ENCODE assay signal across 20 cellular contexts in the genomic region with DNA sequence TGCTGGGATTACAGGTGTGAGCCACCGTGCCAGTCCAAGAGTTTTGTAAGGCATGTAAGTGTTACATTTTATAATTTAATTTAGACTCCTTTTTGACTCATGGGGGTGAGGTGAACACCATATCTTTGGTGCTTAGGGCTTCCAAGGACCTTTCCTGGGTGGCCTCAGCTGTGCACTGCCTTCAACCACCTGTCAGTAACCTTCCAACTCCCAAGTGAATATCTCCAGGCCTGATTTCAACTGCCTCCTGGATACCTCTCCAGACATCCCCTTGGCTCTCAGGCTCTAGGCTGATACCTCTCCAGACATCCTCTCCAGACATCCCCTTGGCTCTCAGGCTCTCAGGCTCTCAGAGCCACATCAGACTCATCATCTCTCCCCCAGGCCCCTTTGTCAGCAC. TPM values are rescaled to one million over a fixed set of nuclear protein-coding genes. Genes with fewer than 3 reads are reported as not detected.
DNase-seq lines count a peak whose midpoint lies in the region; ATAC-seq and TF ChIP-seq lines count a peak whose summit lies in the region.
"Had no signal": no experiment of that assay in that cellular context is flagged by ENCODE, and none has a peak within 500 bp of the region (broad histone marks: within the 10 kb centered on the region; RNA-seq: fewer than 3 reads in every experiment).

No MANE protein-coding gene starts in this region.

- no peak overlapping the region for H2BK15ac ChIP-seq in IMR-90 (ENCODE audit: low read depth, low read length)
- no peak overlapping the region for H2BK15ac ChIP-seq in mesenchymal stem cell (ENCODE audit: low read depth, poor library complexity, severe bottlenecking)

- H3K9me3 Mint-ChIP-seq in endodermal cell: no peaks in the 10 kb centered on the region
- no peaks in the 10 kb centered on the region for H3K9me3 Mint-ChIP-seq in progenitor cell of endocrine pancreas (ENCODE audit: low read depth)
- H3K9me3 Mint-ChIP-seq: CD4-positive, CD25-positive, alpha-beta regulatory T cell; CD8-positive, alpha-beta memory T cell had no signal

- no peaks in the 10 kb centered on the region for H3K9me3 ChIP-seq in IMR-90 (ENCODE audit: control insufficient read depth, insufficient read depth, low read length)
- no peaks in the 10 kb centered on the region for H3K9me3 ChIP-seq in SJCRH30 (replicated peaks)
- no peaks in the 10 kb centered on the region for H3K9me3 ChIP-seq in endodermal cell (ENCODE audit: control insufficient read depth, low read length)
- no peaks in the 10 kb centered on the region for H3K9me3 ChIP-seq in mesenchymal stem cell (ENCODE audit: control insufficient read depth, low read length)
- H3K9me3 ChIP-seq: BE2C, HAP-1 had no signal

- H3K4me1 ChIP-seq in IMR-90 (ENCODE audit: control insufficient read depth, insufficient read depth, low read length) (peaks cover 13% of the 10 kb centered on the region), SJCRH30 (peaks cover 9% of the 10 kb centered on the region; the same call in 1 of the 2 replicates), endodermal cell (ENCODE audit: control insufficient read depth, insufficient read depth, low read length) (peaks cover 2% of the 10 kb centered on the region), mesenchymal stem cell (ENCODE audit: control insufficient read depth, insufficient read depth, low read depth, low read length) (peaks cover 20% of the 10 kb centered on the region)
- H3K4me1 ChIP-seq: BE2C, HAP-1 had no signal

- H3K14ac ChIP-seq in IMR-90 (replicated peaks; ENCODE audit: low read depth, low read length) (no peak overlapping the region), mesenchymal stem cell (ENCODE audit: low read length in 2 of 2) (no peak overlapping the region)

- H3K9ac ChIP-seq in IMR-90 (ENCODE audit: low read depth, low read length) (no peak overlapping the region), endodermal cell (ENCODE audit: extremely low read depth, low read length, poor library complexity, severe bottlenecking) (no peak overlapping the region), mesenchymal stem cell (ENCODE audit: low read length) (no peak overlapping the region)

- DNase-seq in IMR-90 (no peak), SJCRH30 (peak; percentile 50 to 77), endodermal cell (peak; percentile 29), progenitor cell of endocrine pancreas (ENCODE audit: low spot score, unreplicated experiment) (no peak), mesenchymal stem cell (no peak)
- DNase-seq: ACHN; BE2C; C1 segment of cervical spinal cord; CD4-positive, CD25-positive, alpha-beta regulatory T cell; CD8-positive, alpha-beta memory T cell; COR-L47; DMS 273 treated with DMSO at 0.1 percent for 48 hours; DMS53; DND-41; EL had no signal

- H3K56ac ChIP-seq in IMR-90 (ENCODE audit: extremely low read depth, insufficient read depth, low read length): no peak overlapping the region

- no peak overlapping the region for H2AK9ac ChIP-seq in IMR-90 (replicated peaks; ENCODE audit: low read depth, low read length, poor library complexity)

- POLR2A ChIA-PET in IMR-90 (lab: Charles Lee; ENCODE audit: unreplicated experiment): no interaction called here

- no peak overlapping the region for H3K4me2 ChIP-seq in IMR-90 (ENCODE audit: low read depth, low read length)
- H3K4me2 ChIP-seq in mesenchymal stem cell (ENCODE audit: low read length, poor library complexity, severe bottlenecking): no peak overlapping the region

- H2BK5ac ChIP-seq in IMR-90 (ENCODE audit: low read depth, low read length, poor library complexity, severe bottlenecking): no peak overlapping the region
- no peak overlapping the region for H2BK5ac ChIP-seq in mesenchymal stem cell (ENCODE audit: low read depth, low read length, poor library complexity, severe bottlenecking)

- H3K4me1 Mint-ChIP-seq in endodermal cell (peaks cover 9% of the 10 kb centered on the region), progenitor cell of endocrine pancreas (ENCODE audit: low read depth) (peaks cover 9% of the 10 kb centered on the region)

- H4K91ac ChIP-seq in IMR-90 (ENCODE audit: insufficient read depth, low read depth, low read length) (no peak overlapping the region), mesenchymal stem cell (ENCODE audit: low read length) (no peak overlapping the region)

- ATAC-seq in IMR-90 (ENCODE audit: low read depth) (no peak), GM18498 (IDR thresholded peaks at IDR 0.05; ENCODE audit: unreplicated experiment) (no peak)
- ATAC-seq: GM12878 had no signal

- no TSS peak for BruUV-seq in IMR-90 (replicated peaks; lab: Mats Ljungman, UMichigan)

- H3K27me3 ChIP-seq in IMR-90 (ENCODE audit: control insufficient read depth, insufficient read depth, low read length) (no peaks in the 10 kb centered on the region; the same call in 1 of the 2 replicates), SJCRH30 (no peaks in the 10 kb centered on the region), endodermal cell (ENCODE audit: control insufficient read depth, insufficient read depth, low read length, poor library complexity, severe bottlenecking) (peaks cover 43% of the 10 kb centered on the region), mesenchymal stem cell (ENCODE audit: control insufficient read depth in 1 of 2, insufficient read depth in 1 of 2, low read length in 2 of 2) (peaks cover 13 to 41% of the 10 kb centered on the region in 2 experiments)
- H3K27me3 ChIP-seq: BE2C had no signal

- no peak for TF ChIP-seq POLR2A in IMR-90 (IDR thresholded peaks at IDR 0.05; ENCODE audit: low read depth, low read length)

- H4K20me1 ChIP-seq in IMR-90 (ENCODE audit: insufficient read depth, low read length): no peaks in the 10 kb centered on the region

- dilution Hi-C loops in IMR-90 (cut with HindIII; ENCODE audit: low sequenced_read_pairs, unreplicated experiment): no loop called here

- H3K27me3 Mint-ChIP-seq in endodermal cell (ENCODE audit: insufficient read depth) (peaks cover 46% of the 10 kb centered on the region), progenitor cell of endocrine pancreas (peaks cover 49% of the 10 kb centered on the region)

- no peak overlapping the region for H4K5ac ChIP-seq in IMR-90 (ENCODE audit: low read depth, low read length)

- no CpG with 5 or more reads among the region's 1 CpG for WGBS in IMR-90 (ENCODE audit: extremely low coverage in 2 of 2, insufficient read length in 1 of 2), 2 experiments
- WGBS in endodermal cell (ENCODE audit: insufficient coverage in 1 of 2, insufficient read length in 1 of 2), 2 experiments: 100% methylated on average over 1 of the region's 1 CpG; no CpG with 5 or more reads in 1 of the 2 experiments
- no CpG with 5 or more reads among the region's 1 CpG for WGBS in mesenchymal stem cell

- H2AFZ ChIP-seq in IMR-90 (replicated peaks; ENCODE audit: low read length, poor library complexity): no peak overlapping the region
- H2AFZ ChIP-seq in mesenchymal stem cell (ENCODE audit: low read depth, low read length): no peak overlapping the region

- intact Hi-C loops in IMR-90 (cut with micrococcal nuclease): loop anchor here (2.0 kb wide), 1 partner anchor 687 kb away; no protein-coding TSS in a partner anchor

- no peak for TF ChIP-seq CTCF in IMR-90 (conservative IDR thresholded peaks at IDR 0.05; ENCODE audit: low read depth, low read length)
- no peak for TF ChIP-seq CTCF in endodermal cell (conservative IDR thresholded peaks at IDR 0.05)
- TF ChIP-seq CTCF in progenitor cell of endocrine pancreas (IDR thresholded peaks at IDR 0.05; ENCODE audit: unreplicated experiment): no peak

- H3K27ac ChIP-seq in IMR-90 (ENCODE audit: insufficient read depth, low read length) (no peak overlapping the region), SJCRH30 (no peak overlapping the region), endodermal cell (ENCODE audit: low read depth, low read length) (no peak overlapping the region), mesenchymal stem cell (ENCODE audit: low read length, poor library complexity, severe bottlenecking) (no peak overlapping the region)

- H2BK12ac ChIP-seq in mesenchymal stem cell (ENCODE audit: low read length in 2 of 2): no peak overlapping the region

- H3K27ac Mint-ChIP-seq in endodermal cell (no peak overlapping the region), progenitor cell of endocrine pancreas (peak overlapping the region; percentile 30)
- H3K27ac Mint-ChIP-seq: CD4-positive, CD25-positive, alpha-beta regulatory T cell; CD8-positive, alpha-beta memory T cell had no signal

- H3K4ac ChIP-seq in IMR-90 (ENCODE audit: low read depth, low read length) (no peak overlapping the region), mesenchymal stem cell (ENCODE audit: low read depth in 1 of 2, low read length in 2 of 2) (no peak overlapping the region)

- H3K9me1 ChIP-seq in IMR-90 (ENCODE audit: insufficient read depth, low read length): peaks cover 7% of the 10 kb centered on the region

- no peaks in the 10 kb centered on the region for H3K79me1 ChIP-seq in IMR-90 (ENCODE audit: low read depth in 1 of 2, low read length in 2 of 2)
- no peaks in the 10 kb centered on the region for H3K79me1 ChIP-seq in mesenchymal stem cell (replicated peaks; ENCODE audit: low read length, poor library complexity, severe bottlenecking)

- H2BK20ac ChIP-seq in IMR-90 (ENCODE audit: low read depth, low read length): no peak overlapping the region

- H4K8ac ChIP-seq in IMR-90 (ENCODE audit: low read depth in 2 of 2, low read length in 2 of 2): no peak overlapping the region
- H4K8ac ChIP-seq in mesenchymal stem cell (ENCODE audit: low read length): no peak overlapping the region

- H2BK120ac ChIP-seq in IMR-90 (ENCODE audit: low read depth, low read length) (no peak overlapping the region), mesenchymal stem cell (ENCODE audit: low read depth, low read length) (no peak overlapping the region)

- H3K36me3 Mint-ChIP-seq in endodermal cell (ENCODE audit: low read depth) (no peaks in the 10 kb centered on the region), progenitor cell of endocrine pancreas (ENCODE audit: insufficient read depth) (no peaks in the 10 kb centered on the region)
- H3K36me3 Mint-ChIP-seq: CD4-positive, CD25-positive, alpha-beta regulatory T cell had no signal

- H3K4me3 Mint-ChIP-seq in endodermal cell (no peak overlapping the region), progenitor cell of endocrine pancreas (ENCODE audit: low read depth) (no peak overlapping the region)
- H3K4me3 Mint-ChIP-seq: CD8-positive, alpha-beta memory T cell had no signal

- in situ Hi-C loops in IMR-90 (cut with MboI; ENCODE audit: low sequenced_read_pairs): loop anchor here (5.0 kb wide), 3 partner anchors 228 to 688 kb away; no protein-coding TSS in a partner anchor

- no peak overlapping the region for H3K23ac ChIP-seq in IMR-90 (ENCODE audit: low read depth, low read length)
- no peak overlapping the region for H3K23ac ChIP-seq in mesenchymal stem cell (ENCODE audit: low read length in 2 of 2)

- H3K36me3 ChIP-seq in IMR-90 (ENCODE audit: control insufficient read depth, insufficient read depth, low read length): no peaks in the 10 kb centered on the region
- H3K36me3 ChIP-seq in SJCRH30: no peaks in the 10 kb centered on the region
- no peaks in the 10 kb centered on the region for H3K36me3 ChIP-seq in endodermal cell (ENCODE audit: control insufficient read depth, insufficient read depth, low read length)
- no peaks in the 10 kb centered on the region for H3K36me3 ChIP-seq in mesenchymal stem cell (ENCODE audit: control insufficient read depth in 1 of 2, insufficient read depth in 2 of 2, low read depth in 1 of 2, low read length in 2 of 2)
- H3K36me3 ChIP-seq: BE2C, HAP-1 had no signal

- H3K18ac ChIP-seq in IMR-90 (ENCODE audit: low read depth, low read length) (no peak overlapping the region), mesenchymal stem cell (ENCODE audit: low read depth in 1 of 2, low read length in 2 of 2) (no peak overlapping the region)

- CTCF ChIA-PET in IMR-90 (lab: Yijun Ruan, JAX): interaction anchor here (0.6 to 4.7 kb wide), 6 partner anchors 10 to 331 kb away, joined by 3 to 43 read pairs (median 4); no protein-coding TSS in a partner anchor

- 0 out of 2 replicates have a peak overlapping the region, but pooled peaks have one; percentile 12 for H2AK5ac ChIP-seq in IMR-90 (ENCODE audit: low read depth, low read length)
- no peak overlapping the region for H2AK5ac ChIP-seq in mesenchymal stem cell (ENCODE audit: low read length, severe bottlenecking)

- no peak for TF ChIP-seq RAD21 in IMR-90 (IDR thresholded peaks at IDR 0.05; ENCODE audit: low read length)

- H3K4me3 ChIP-seq in IMR-90 (ENCODE audit: insufficient read depth, low read depth, low read length) (no peak overlapping the region), SJCRH30 (no peak overlapping the region), endodermal cell (ENCODE audit: low read length) (no peak overlapping the region), mesenchymal stem cell (ENCODE audit: insufficient read depth in 1 of 2, low read depth in 1 of 2, low read length in 2 of 2) (no peak overlapping the region)
- H3K4me3 ChIP-seq: GM12878, HAP-1 had no signal

RNA-seq across cellular contexts. Expression of gene TTLL11, which starts 30.9 kb away (rescaled TPM):
- total RNA-seq in IMR-90 (2012; rRNA removed) (2.0 and 2.5 TPM in 2 replicates), endodermal cell (under 1 TPM in 1 of 2 donors, not detected in 1; 0.68 TPM), progenitor cell of endocrine pancreas (5.3 and 5.5 TPM in 2 replicates)
- 4.6 and 4.8 TPM in 2 replicates for polyA plus RNA-seq in IMR-90 (2012; rRNA removed)
- 2.9 and 3.1 TPM in 2 replicates for polyA plus RNA-seq in IMR-90 (2012; cell fraction: cytosol; rRNA removed)
- 3.9 and 4.8 TPM in 2 replicates for polyA plus RNA-seq in IMR-90 (2012; cell fraction: nucleus; rRNA removed; ENCODE audit: low replicate concordance)
- 4.8 and 8.8 TPM in 2 replicates for total RNA-seq in SJCRH30 (2014; rRNA removed; shearing (Covaris generic))
- 2.4 TPM for polyA plus RNA-seq in endodermal cell (2013, experiment 1 of 2)
- 3.3 TPM for polyA plus RNA-seq in endodermal cell (2013, experiment 2 of 2)
- 5.2 TPM for polyA plus RNA-seq in mesenchymal stem cell (2013, experiment 1 of 2)
- polyA plus RNA-seq in mesenchymal stem cell (2013, experiment 2 of 2): 5.5 TPM

RNA-seq across cellular contexts. Expression of gene NDUFA8, which starts 35.5 kb away (rescaled TPM):
- total RNA-seq in IMR-90 (2012; rRNA removed) (45.2 and 80.8 TPM in 2 replicates), endodermal cell (10 to 100 TPM; 65.8 to 67.8 TPM), progenitor cell of endocrine pancreas (43.1 and 44.6 TPM in 2 replicates)
- polyA plus RNA-seq in IMR-90 (2012; rRNA removed): 98.1 and 103 TPM in 2 replicates
- 54.5 and 98.8 TPM in 2 replicates for polyA plus RNA-seq in IMR-90 (2012; cell fraction: cytosol; rRNA removed)
- polyA plus RNA-seq in IMR-90 (2012; cell fraction: nucleus; rRNA removed; ENCODE audit: low replicate concordance): 11.0 and 36.0 TPM in 2 replicates
- 96.1 and 98.8 TPM in 2 replicates for total RNA-seq in SJCRH30 (2014; rRNA removed; shearing (Covaris generic))
- polyA plus RNA-seq in endodermal cell (2013, experiment 1 of 2): 83.6 TPM
- 79.7 TPM for polyA plus RNA-seq in endodermal cell (2013, experiment 2 of 2)
- polyA plus RNA-seq in mesenchymal stem cell (2013, experiment 1 of 2): 86.5 TPM
- 89.6 TPM for polyA plus RNA-seq in mesenchymal stem cell (2013, experiment 2 of 2)

RNA-seq across cellular contexts. Expression of gene MORN5, which starts 35.7 kb away (rescaled TPM):
- total RNA-seq in IMR-90 (2012; rRNA removed) (not detected in 2 replicates), endodermal cell (under 1 TPM in 1 of 2 donors, not detected in 1; 0.81 TPM), progenitor cell of endocrine pancreas (0.57 and 1.9 TPM in 2 replicates)
- polyA plus RNA-seq in IMR-90 (2012; rRNA removed): not detected in 2 replicates
- not detected in 2 replicates for polyA plus RNA-seq in IMR-90 (2012; cell fraction: cytosol; rRNA removed)
- polyA plus RNA-seq in IMR-90 (2012; cell fraction: nucleus; rRNA removed; ENCODE audit: low replicate concordance): not detected in 2 replicates
- not detected in 2 replicates for total RNA-seq in SJCRH30 (2014; rRNA removed; shearing (Covaris generic))
- 0.71 TPM for polyA plus RNA-seq in endodermal cell (2013, experiment 1 of 2)
- polyA plus RNA-seq in endodermal cell (2013, experiment 2 of 2): 0.58 TPM
- not detected for polyA plus RNA-seq in mesenchymal stem cell (2013, experiment 1 of 2)
- not detected for polyA plus RNA-seq in mesenchymal stem cell (2013, experiment 2 of 2)
- total RNA-seq: CD4-positive, CD25-positive, alpha-beta regulatory T cell; CD8-positive, alpha-beta memory T cell; G401; GM12878; H4 had no signal
- polyA plus RNA-seq: CD4-positive, CD25-positive, alpha-beta regulatory T cell; CD8-positive, alpha-beta memory T cell; GM12878 had no signal

Comparison
In these comparisons a context has a peak if more than half of its experiments do, and no peak if none do; other contexts are left out.
1. DNase-seq: peak in SJCRH30 (2 of 2) and endodermal cell (single experiment); none in IMR-90 (single experiment), progenitor cell of endocrine pancreas (single experiment) and mesenchymal stem cell (single experiment).